In the genomic region with DNA sequence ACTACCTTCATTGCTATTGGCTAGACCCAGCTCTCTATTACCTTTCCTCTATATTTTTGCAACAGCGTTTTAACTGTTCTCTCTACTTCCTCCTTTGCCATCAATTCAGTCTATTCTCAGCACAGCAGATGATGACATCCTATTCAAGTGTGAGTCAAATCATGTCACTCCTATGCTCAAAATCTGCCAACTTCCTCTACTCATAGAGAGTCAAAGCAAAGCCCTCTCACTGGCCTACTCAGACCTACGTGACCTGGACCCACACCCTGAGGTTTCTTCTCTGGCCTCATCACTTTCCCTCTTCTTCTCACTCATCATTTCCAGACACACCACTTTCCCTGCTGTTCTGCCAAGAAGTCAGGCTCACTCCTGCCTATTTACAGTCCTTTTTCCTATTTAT, we compare ENCODE assay signal across 11 cellular contexts.
DNase-seq lines count a peak whose midpoint lies in the region; ATAC-seq and TF ChIP-seq lines count a peak whose summit lies in the region.
"Had no signal": no experiment of that assay in that cellular context is flagged by ENCODE, and none has a peak within 500 bp of the region (broad histone marks: within the 10 kb centered on the region; RNA-seq: fewer than 3 reads in every experiment).

No MANE protein-coding gene starts in this region.

- H3K36me3 Mint-ChIP-seq in activated naive CD8-positive, alpha-beta T cell treated with anti-CD3 and anti-CD28 coated beads, Interleukin-2, amount 50 U/mL, for 24 hours (ENCODE audit: low read depth) = no peaks in the 10 kb centered on the region
- no peaks in the 10 kb centered on the region for H3K36me3 Mint-ChIP-seq in activated naive CD8-positive, alpha-beta T cell treated with anti-CD3 and anti-CD28 coated beads for 36 hours

- H3K27ac Mint-ChIP-seq in activated naive CD8-positive, alpha-beta T cell treated with anti-CD3 and anti-CD28 coated beads, Interleukin-2, amount 50 U/mL, for 24 hours = no peak overlapping the region
- no peak overlapping the region for H3K27ac Mint-ChIP-seq in activated naive CD8-positive, alpha-beta T cell treated with anti-CD3 and anti-CD28 coated beads for 36 hours

- H3K27ac ChIP-seq in brain microvascular endothelial cell = no peak overlapping the region
- no peak overlapping the region for H3K27ac ChIP-seq in stomach
- H3K27ac ChIP-seq: BLaER1, colonic mucosa, thoracic aorta had no signal

- TF ChIP-seq POLR2A in stomach (IDR thresholded peaks at IDR 0.05) = no peak

- in situ Hi-C loops in brain microvascular endothelial cell (cut with HindIII; ENCODE audit: low pct_ligation_motif_present, low sequenced_read_pairs) = no loop called here

- H3K4me3 Mint-ChIP-seq in activated naive CD8-positive, alpha-beta T cell treated with anti-CD3 and anti-CD28 coated beads, Interleukin-2, amount 50 U/mL, for 24 hours = no peak overlapping the region
- H3K4me3 Mint-ChIP-seq in activated naive CD8-positive, alpha-beta T cell treated with anti-CD3 and anti-CD28 coated beads for 36 hours = no peak overlapping the region

- peak; percentile 59 for ATAC-seq in activated naive CD8-positive, alpha-beta T cell treated with anti-CD3 and anti-CD28 coated beads, Interleukin-2, amount 50 U/mL, for 24 hours
- ATAC-seq in HG03469 (IDR thresholded peaks at IDR 0.05; ENCODE audit: unreplicated experiment) = peak; percentile 89
- peak; percentile 40 for ATAC-seq in stimulated activated naive CD8-positive, alpha-beta T cell treated with anti-CD3 and anti-CD28 coated beads, Interleukin-15, Interleukin-2, amounts not matched to agents 100 U/mL and 50 U/mL, for 24 hours

- H3K36me3 ChIP-seq in brain microvascular endothelial cell (replicated peaks) = no peaks in the 10 kb centered on the region
- no peaks in the 10 kb centered on the region for H3K36me3 ChIP-seq in stomach
- H3K36me3 ChIP-seq: colonic mucosa, thoracic aorta had no signal

- peaks cover 3% of the 10 kb centered on the region for H3K4me1 Mint-ChIP-seq in activated naive CD8-positive, alpha-beta T cell treated with anti-CD3 and anti-CD28 coated beads, Interleukin-2, amount 50 U/mL, for 24 hours
- no peaks in the 10 kb centered on the region for H3K4me1 Mint-ChIP-seq in activated naive CD8-positive, alpha-beta T cell treated with anti-CD3 and anti-CD28 coated beads for 36 hours

- no peaks in the 10 kb centered on the region for H3K9me3 ChIP-seq in stomach
- H3K9me3 ChIP-seq: BLaER1, colonic mucosa, thoracic aorta had no signal

- intact Hi-C loops in stomach (cut with DNase I; ENCODE audit: low total_unique reads) = no loop called here

- H3K4me3 ChIP-seq in brain microvascular endothelial cell (ENCODE audit: low read depth, low read length) (no peak overlapping the region), stomach (no peak overlapping the region)
- H3K4me3 ChIP-seq: BLaER1, colonic mucosa, thoracic aorta had no signal

- no peaks in the 10 kb centered on the region for H3K9me3 Mint-ChIP-seq in activated naive CD8-positive, alpha-beta T cell treated with anti-CD3 and anti-CD28 coated beads, Interleukin-2, amount 50 U/mL, for 24 hours
- H3K9me3 Mint-ChIP-seq in activated naive CD8-positive, alpha-beta T cell treated with anti-CD3 and anti-CD28 coated beads for 36 hours = no peaks in the 10 kb centered on the region

- WGBS in stomach, 5 donors = 70 to 82% (median 78%) methylated on average over 2 of the region's 2 CpGs

- H3K4me1 ChIP-seq in stomach = no peaks in the 10 kb centered on the region
- H3K4me1 ChIP-seq: BLaER1, colonic mucosa had no signal

- no peaks in the 10 kb centered on the region for H3K27me3 Mint-ChIP-seq in activated naive CD8-positive, alpha-beta T cell treated with anti-CD3 and anti-CD28 coated beads, Interleukin-2, amount 50 U/mL, for 24 hours
- no peaks in the 10 kb centered on the region for H3K27me3 Mint-ChIP-seq in activated naive CD8-positive, alpha-beta T cell treated with anti-CD3 and anti-CD28 coated beads for 36 hours

- no peaks in the 10 kb centered on the region for H3K27me3 ChIP-seq in brain microvascular endothelial cell (replicated peaks)
- no peaks in the 10 kb centered on the region for H3K27me3 ChIP-seq in stomach
- H3K27me3 ChIP-seq: BLaER1, colonic mucosa had no signal

- no peak for TF ChIP-seq CTCF in brain microvascular endothelial cell (IDR thresholded peaks at IDR 0.05; ENCODE audit: low read depth, low read length, missing control alignments)
- TF ChIP-seq CTCF in stomach (IDR thresholded peaks at IDR 0.05) = no peak

- no peak for DNase-seq in activated naive CD8-positive, alpha-beta T cell treated with anti-CD3 and anti-CD28 coated beads, Interleukin-2, amount 50 U/mL, for 24 hours
- DNase-seq in activated naive CD8-positive, alpha-beta T cell treated with anti-CD3 and anti-CD28 coated beads for 36 hours = no peak
- DNase-seq in brain microvascular endothelial cell (peak; percentile 9), midbrain (lab: John Stamatoyannopoulos, UW) (no peak), stomach (no peak), RPMI8226 (no peak)
- peak; percentile 5 for DNase-seq in stimulated activated naive CD8-positive, alpha-beta T cell treated with anti-CD3 and anti-CD28 coated beads, Interleukin-15, Interleukin-2, amounts not matched to agents 100 U/mL and 50 U/mL, for 24 hours
- DNase-seq: colonic mucosa had no signal

- TF ChIP-seq EP300 in stomach (IDR thresholded peaks at IDR 0.05) = no peak

Comparison
In these comparisons a context has a peak if more than half of its experiments do, and no peak if none do; other contexts are left out.
1. DNase-seq: peak in brain microvascular endothelial cell (single experiment) and stimulated activated naive CD8-positive, alpha-beta T cell treated with anti-CD3 and anti-CD28 coated beads, Interleukin-15, Interleukin-2, amounts not matched to agents 100 U/mL and 50 U/mL, for 24 hours (single experiment); none in activated naive CD8-positive, alpha-beta T cell treated with anti-CD3 and anti-CD28 coated beads, Interleukin-2, amount 50 U/mL, for 24 hours (single experiment), activated naive CD8-positive, alpha-beta T cell treated with anti-CD3 and anti-CD28 coated beads for 36 hours (single experiment), midbrain (single experiment), stomach (single experiment) and RPMI8226 (single experiment).
2. Peak in every context shown above with its lines, with median percentiles within 50 percentile points of each other: ATAC-seq.